Comparison of ENCODE assay signal across 12 cellular contexts in the genomic region with DNA sequence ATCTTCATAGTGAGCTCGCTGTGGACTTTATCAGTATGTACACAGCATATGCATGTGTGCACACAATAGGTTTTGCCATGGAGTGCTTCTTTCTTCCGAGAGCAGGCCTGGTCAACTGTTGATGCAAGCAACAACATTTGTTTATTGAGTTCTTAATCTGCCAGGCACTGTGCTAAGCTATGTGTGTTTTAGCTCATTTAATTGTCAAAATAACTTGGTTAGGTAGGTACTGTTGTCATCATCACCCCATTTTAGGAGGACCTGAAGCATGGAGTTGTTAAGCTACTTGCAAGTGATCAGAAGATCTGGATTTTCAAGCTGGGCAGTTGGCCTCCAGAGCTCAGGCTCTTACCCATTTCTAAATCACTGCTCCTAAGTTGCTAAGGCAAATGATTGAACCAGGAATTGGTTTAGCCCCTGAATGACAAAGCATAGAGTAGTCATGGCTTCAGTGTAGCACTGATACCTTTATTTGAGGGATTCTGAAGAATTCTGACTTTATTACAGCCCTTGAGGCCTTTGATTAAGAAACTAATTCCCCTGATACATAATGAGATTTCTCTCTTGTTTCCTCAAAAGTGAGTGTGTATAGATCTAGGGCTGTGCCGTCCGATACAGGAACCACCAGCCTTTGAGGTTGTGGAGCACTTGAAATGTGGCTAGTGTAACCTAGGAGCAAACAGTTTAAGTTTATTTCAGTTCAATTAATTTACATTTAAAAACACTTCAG.
DNase-seq lines count a peak whose midpoint lies in the region; ATAC-seq and TF ChIP-seq lines count a peak whose summit lies in the region.
"Had no signal": no experiment of that assay in that cellular context is flagged by ENCODE, and none has a peak within 500 bp of the region (broad histone marks: within the 10 kb centered on the region; RNA-seq: fewer than 3 reads in every experiment).

No MANE protein-coding gene starts in this region.

- H3K9me3 ChIP-seq in gastroesophageal sphincter: no peaks in the 10 kb centered on the region
- H3K9me3 ChIP-seq in skeletal muscle tissue (ENCODE audit: control insufficient read depth in 3 of 3, low read length in 3 of 3): no peaks in the 10 kb centered on the region
- no peaks in the 10 kb centered on the region for H3K9me3 ChIP-seq in testis

- H3K36me3 ChIP-seq in gastroesophageal sphincter: no peaks in the 10 kb centered on the region
- no peaks in the 10 kb centered on the region for H3K36me3 ChIP-seq in skeletal muscle tissue (ENCODE audit: control insufficient read depth in 3 of 3, insufficient read depth in 3 of 3, low read length in 3 of 3)
- no peaks in the 10 kb centered on the region for H3K36me3 ChIP-seq in testis (ENCODE audit: low read depth, missing control alignments)

- no peak overlapping the region for H3K27ac Mint-ChIP-seq in endothelial cell (ENCODE audit: unreplicated experiment)
- H3K27ac Mint-ChIP-seq: activated CD4-positive, alpha-beta memory T cell treated with anti-CD3 and anti-CD28 coated beads for 36 hours had no signal

- H3K9me3 Mint-ChIP-seq in endothelial cell (ENCODE audit: unreplicated experiment): no peaks in the 10 kb centered on the region
- H3K9me3 Mint-ChIP-seq: activated CD4-positive, alpha-beta memory T cell treated with anti-CD3 and anti-CD28 coated beads for 36 hours had no signal

- H3K27ac ChIP-seq in gastroesophageal sphincter (peak overlapping the region in 3 of 4 donors; percentile 19 to 53 (median 53)), skeletal muscle tissue (ENCODE audit: low read depth, low read length) (peak overlapping the region; percentile 81), testis (peak overlapping the region in 1 of 2 donors; percentile 34), coronary artery (peak overlapping the region in 1 of 2 donors; percentile 44)

- TF ChIP-seq POLR2A in gastroesophageal sphincter (IDR thresholded peaks at IDR 0.05) (no peak), testis (IDR thresholded peaks at IDR 0.05) (no peak)

- DNase-seq in GM12864 (ENCODE audit: low read depth): no peak
- DNase-seq in NOMO-1 treated with DMSO at 0.1 percent for 48 hours (lab: John Stamatoyannopoulos, UW; ENCODE audit: unreplicated experiment): peak; percentile 23
- DNase-seq in testis: no peak
- no peak for DNase-seq in endothelial cell (ENCODE audit: low spot score)
- no peak for DNase-seq in coronary artery (ENCODE audit: low spot score)
- DNase-seq in NK-92 treated with Interleukin-12 subunit alpha and Interleukin-12 subunit beta, amount 100 ng/mL, for 24 hours (lab: John Stamatoyannopoulos, UW): no peak
- DNase-seq: activated CD4-positive, alpha-beta memory T cell treated with anti-CD3 and anti-CD28 coated beads for 36 hours; activated naive CD4-positive, alpha-beta T cell treated with anti-CD3 and anti-CD28 coated beads, Interleukin-2, amount 50 U/mL, for 16 hours; COR-L47; dermis blood vessel endothelial cell had no signal

- ATAC-seq in gastroesophageal sphincter: no peak

- H3K36me3 Mint-ChIP-seq in endothelial cell (ENCODE audit: low read depth, unreplicated experiment): no peaks in the 10 kb centered on the region
- H3K36me3 Mint-ChIP-seq: activated CD4-positive, alpha-beta memory T cell treated with anti-CD3 and anti-CD28 coated beads for 36 hours had no signal

- H3K4me1 Mint-ChIP-seq in endothelial cell (ENCODE audit: unreplicated experiment): peaks cover 27% of the 10 kb centered on the region

- H3K27me3 Mint-ChIP-seq in endothelial cell (ENCODE audit: unreplicated experiment): no peaks in the 10 kb centered on the region

- no peak for TF ChIP-seq EP300 in gastroesophageal sphincter (IDR thresholded peaks at IDR 0.05)

- TF ChIP-seq CTCF in GM12864 (IDR thresholded peaks at IDR 0.05; ENCODE audit: low read depth, low read length, missing control alignments): no peak
- TF ChIP-seq CTCF in gastroesophageal sphincter (IDR thresholded peaks at IDR 0.05): no peak
- TF ChIP-seq CTCF in testis (IDR thresholded peaks at IDR 0.05): no peak
- TF ChIP-seq CTCF in endothelial cell (IDR thresholded peaks at IDR 0.05; ENCODE audit: unreplicated experiment): no peak
- no peak for TF ChIP-seq CTCF in coronary artery (IDR thresholded peaks at IDR 0.05)

- H3K27me3 ChIP-seq in gastroesophageal sphincter (no peaks in the 10 kb centered on the region), skeletal muscle tissue (ENCODE audit: control insufficient read depth in 3 of 3, insufficient read depth in 3 of 3, low read length in 3 of 3) (no peaks in the 10 kb centered on the region), testis (no peaks in the 10 kb centered on the region)

- H3K4me3 ChIP-seq in GM12864 (ENCODE audit: low read depth, low read length) (peak overlapping the region; percentile 47; the same call in 1 of the 2 replicates), gastroesophageal sphincter (no peak overlapping the region), skeletal muscle tissue (ENCODE audit: low read length in 3 of 3) (peak overlapping the region; percentile 46 to 59 (median 49)), testis (no peak overlapping the region), coronary artery (no peak overlapping the region)

- H3K4me1 ChIP-seq in gastroesophageal sphincter (peaks cover 5 to 93% (median 29%) of the 10 kb centered on the region in 3 donors), skeletal muscle tissue (ENCODE audit: control insufficient read depth in 3 of 3, insufficient read depth in 3 of 3, low read length in 3 of 3) (peaks cover 52 to 71% (median 70%) of the 10 kb centered on the region in 3 donors), testis (peaks cover 65% of the 10 kb centered on the region)

- H3K4me3 Mint-ChIP-seq in endothelial cell (ENCODE audit: unreplicated experiment): no peak overlapping the region
- H3K4me3 Mint-ChIP-seq: activated CD4-positive, alpha-beta memory T cell treated with anti-CD3 and anti-CD28 coated beads for 36 hours had no signal

- 62 to 67% methylated on average over 4 of the region's 4 CpGs for WGBS in gastroesophageal sphincter (ENCODE audit: low coverage in 1 of 2), 2 donors
- 54 to 83% methylated on average over 4 of the region's 4 CpGs for WGBS in testis, 2 donors

- H3K9ac ChIP-seq in skeletal muscle tissue (ENCODE audit: low read depth in 1 of 3, low read length in 3 of 3): peak overlapping the region in 2 of 3 donors; percentile 55 to 65

- intact Hi-C loops in testis (cut with DNase I; ENCODE audit: low total_unique reads): no loop called here

Comparison
In these comparisons a context has a peak if more than half of its experiments do, and no peak if none do; other contexts are left out.
1. H3K4me3 ChIP-seq: peak in GM12864 (single experiment) and skeletal muscle tissue (3 of 3); none in gastroesophageal sphincter (0 of 2), testis (0 of 2) and coronary artery (single experiment).